8 cellular contexts compared by ENCODE assay signal in genomic region chr9:126965541-126966428, GRCh38. TPM values are rescaled to one million over a fixed set of nuclear protein-coding genes. Genes with fewer than 3 reads are reported as not detected.
A peak's percentile ranks its signal among the peaks of the same experiment; 100 is the strongest.
DNase-seq lines count a peak whose midpoint lies in the region; ATAC-seq, FAIRE-seq and TF ChIP-seq lines count a peak whose summit lies in the region.

No MANE protein-coding gene starts in this region.

- DNase-seq in CD1c-positive myeloid dendritic cell (ENCODE audit: extremely low spot score) = peak; percentile 23
- DNase-seq in HFF-Myc (ENCODE audit: extremely low read depth, low read depth) = peak; percentile 20
- DNase-seq in RCC 7860 (ENCODE audit: low spot score) = peak; percentile 51
- peak; percentile 48 for DNase-seq in activated naive CD4-positive, alpha-beta T cell treated with Interleukin-2 at 50 U/mL for 16 hours
- DNase-seq in head of caudate nucleus = peak in 41 of 42 donors; percentile 21 to 84 (median 64)
- peak; percentile 29 for DNase-seq in pulmonary artery endothelial cell (ENCODE audit: low read depth, low spot score)
- DNase-seq in NCI-H146 treated with DMSO at 0.1 percent for 48 hours (lab: John Stamatoyannopoulos, UW; ENCODE audit: unreplicated experiment) = no peak

- intact Hi-C loops in head of caudate nucleus (cut with DNase I) = no loop called here

- no peak for FAIRE-seq in RCC 7860 (lab: Jason Lieb, UNC)

- no peak overlapping the region for H3K4me3 ChIP-seq in HFF-Myc (replicated peaks; ENCODE audit: low read depth, low read length)

- no peak for ATAC-seq in GM21619 (IDR thresholded peaks at IDR 0.05; ENCODE audit: unreplicated experiment)

- TF ChIP-seq CTCF in HFF-Myc (IDR thresholded peaks at IDR 0.05; ENCODE audit: low read depth, low read length, missing control alignments) = peak; percentile 93

RNA-seq across cellular contexts. Expression of gene RALGPS1, which starts 51.2 kb away (rescaled TPM):
- total RNA-seq in pulmonary artery endothelial cell = 2.4 and 3.1 TPM in 2 replicates
